In the genomic region with DNA sequence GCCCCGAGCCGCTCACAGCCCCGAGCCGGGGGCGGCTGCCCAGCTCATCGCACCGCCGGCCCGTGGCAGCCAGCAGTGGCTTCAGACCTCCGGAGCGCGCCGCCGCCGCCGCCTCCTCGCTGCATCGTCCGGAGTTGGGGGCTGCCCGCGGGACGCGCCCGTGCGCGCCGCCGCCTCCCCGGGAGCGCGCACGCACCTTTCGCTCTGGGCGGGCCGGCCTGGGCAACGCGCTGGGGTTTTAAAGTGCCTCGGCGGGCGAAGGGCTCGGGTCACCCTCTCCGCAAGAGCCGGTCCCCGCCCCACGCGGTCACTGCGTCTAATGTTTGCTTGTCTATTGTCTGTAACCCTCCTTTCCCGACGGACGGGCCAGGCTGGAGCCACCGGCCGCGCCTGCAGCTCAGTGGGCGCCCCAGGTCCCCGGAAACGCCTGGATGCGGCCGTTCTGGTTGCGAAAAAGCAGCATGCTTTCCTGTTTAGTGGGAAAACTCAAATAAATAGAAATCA, we compare ENCODE assay signal across 8 cellular contexts. TPM values are rescaled to one million over a fixed set of nuclear protein-coding genes. Genes with fewer than 3 reads are reported as not detected.
DNase-seq lines count a peak whose midpoint lies in the region; ATAC-seq and TF ChIP-seq lines count a peak whose summit lies in the region.

A gene (minus strand): TSS at position 143 of the 504 bp plus-strand sequence. CDS start 205 bp downstream, outside the sequence.

- 0% methylated on average over 44 to 59 of the region's 59 CpGs for WGBS in esophagus, 2 donors

- H3K4me3 ChIP-seq in OCI-LY7 (ENCODE audit: low read depth, low read length, poor library complexity, severe bottlenecking) (peak within 1 kb of the TSS; percentile 88), esophagus (ENCODE audit: low read depth in 1 of 2, low read length in 2 of 2) (peak within 1 kb of the TSS; percentile 67 to 79), muscle layer of colon (ENCODE audit: low read depth in 1 of 2, low read length in 2 of 2) (peak within 1 kb of the TSS; percentile 63 to 91)

- H3K36me3 ChIP-seq in OCI-LY7 (ENCODE audit: insufficient read depth, low read length) (no peaks in the 10 kb centered on the region; the same call in 1 of the 2 replicates), esophagus (ENCODE audit: control insufficient read depth in 2 of 2, insufficient read depth in 2 of 2, low read length in 1 of 2) (no peaks in the 10 kb centered on the region), muscle layer of colon (ENCODE audit: insufficient read depth, low read length) (no peaks in the 10 kb centered on the region)

- intact Hi-C loops in OCI-LY7 (cut with micrococcal nuclease; ENCODE audit: unreplicated experiment), result loop anchor here (2.0 kb wide), 1 partner anchor 236 kb away; a partner anchor contains a TSS

- H3K4me2 ChIP-seq in OCI-LY7 (ENCODE audit: low read length), result peak within 1 kb of the TSS; percentile 95

- H3K9me3 ChIP-seq in OCI-LY7 (ENCODE audit: low read length) (0 out of 2 replicates have a peak, but pooled peaks cover 7% of the 10 kb centered on the region), esophagus (ENCODE audit: control insufficient read depth in 2 of 2, insufficient read depth in 1 of 2, low read depth in 1 of 2, low read length in 1 of 2) (no peaks in the 10 kb centered on the region), muscle layer of colon (ENCODE audit: low read length) (no peaks in the 10 kb centered on the region)

- H3K4me1 ChIP-seq in OCI-LY7 (ENCODE audit: insufficient read depth, low read length, poor library complexity, severe bottlenecking) (peaks cover 10% of the 10 kb centered on the region), esophagus (ENCODE audit: control insufficient read depth in 2 of 2, insufficient read depth in 2 of 2, low read length in 1 of 2) (no peaks in the 10 kb centered on the region), muscle layer of colon (ENCODE audit: insufficient read depth, low read length) (peaks cover 36% of the 10 kb centered on the region)

- H4K20me1 ChIP-seq in OCI-LY7 (ENCODE audit: insufficient read depth, low read length), result peaks cover 7% of the 10 kb centered on the region; the same call in 1 of the 2 replicates

- peak within 1 kb of the TSS; percentile 62 for H3K9ac ChIP-seq in muscle layer of colon (ENCODE audit: low read length)

- H3K27ac ChIP-seq in OCI-LY7 (ENCODE audit: low read depth, low read length, poor library complexity, severe bottlenecking) (peak within 1 kb of the TSS; percentile 29), esophagus (ENCODE audit: low read depth in 2 of 2, low read length in 1 of 2) (peak within 1 kb of the TSS; percentile 84 to 92), muscle layer of colon (ENCODE audit: low read depth, low read length) (peak within 1 kb of the TSS; percentile 84)

- peaks cover 76% of the 10 kb centered on the region for H3K4me1 Mint-ChIP-seq in activated T-cell treated with anti-CD3 and anti-CD28 coated beads, Interleukin-2, amount 50 U/mL, for 24 hours (ENCODE audit: low read depth)

- peak; percentile 69 for ATAC-seq in GM21526 (IDR thresholded peaks at IDR 0.05; ENCODE audit: low FRiP score, unreplicated experiment)

- H3K27ac Mint-ChIP-seq in activated T-cell treated with anti-CD3 and anti-CD28 coated beads, Interleukin-2, amount 50 U/mL, for 24 hours, result peak within 1 kb of the TSS; percentile 94

- peak within 1 kb of the TSS; percentile 89 for H3K4me3 Mint-ChIP-seq in activated T-cell treated with anti-CD3 and anti-CD28 coated beads, Interleukin-2, amount 50 U/mL, for 24 hours

- H3K27me3 ChIP-seq in esophagus (ENCODE audit: control insufficient read depth in 1 of 2, insufficient read depth in 2 of 2, low read length in 2 of 2), result no peaks in the 10 kb centered on the region
- no peaks in the 10 kb centered on the region for H3K27me3 ChIP-seq in muscle layer of colon (ENCODE audit: control insufficient read depth in 1 of 2, insufficient read depth in 2 of 2, low read length in 2 of 2)

- POLR2A ChIA-PET in OCI-LY7 (lab: Charles Lee), result interaction anchor here (0.9 kb wide), 1 partner anchor 44 kb away, joined by 4 read pairs; no protein-coding TSS in a partner anchor

- no peak for TF ChIP-seq CTCF in OCI-LY7 (conservative IDR thresholded peaks at IDR 0.05; ENCODE audit: low read length)

- no TSS peak for BruUV-seq in OCI-LY7 (replicated peaks; lab: Mats Ljungman, UMichigan)

- DNase-seq in DMS 273 (lab: John Stamatoyannopoulos, UW; ENCODE audit: unreplicated experiment) (peak; percentile 94), HuH-7.5 (ENCODE audit: low spot score) (peak; percentile 92), OCI-LY7 (ENCODE audit: low spot score) (peak; percentile 86)
- DNase-seq in activated T-cell treated with anti-CD3 and anti-CD28 coated beads, Interleukin-2, amount 50 U/mL, for 24 hours, result peak; percentile 87
- peak; percentile 52 to 56 for DNase-seq in stimulated activated CD8-positive, alpha-beta memory T cell treated with anti-CD3 and anti-CD28 coated beads, Interleukin-7, amount 100 ng/mL, for 1 hour (ENCODE audit: low read depth in 2 of 2)

- H3K79me2 ChIP-seq in OCI-LY7 (ENCODE audit: insufficient read depth, low read depth, low read length), result no peaks in the 10 kb centered on the region; the same call in 1 of the 2 replicates

- no peaks in the 10 kb centered on the region for H3K9me2 ChIP-seq in OCI-LY7 (ENCODE audit: insufficient read depth, low read length)

- no peaks in the 10 kb centered on the region for H3K9me3 Mint-ChIP-seq in activated T-cell treated with anti-CD3 and anti-CD28 coated beads, Interleukin-2, amount 50 U/mL, for 24 hours

- peaks cover 7% of the 10 kb centered on the region for H3K27me3 Mint-ChIP-seq in activated T-cell treated with anti-CD3 and anti-CD28 coated beads, Interleukin-2, amount 50 U/mL, for 24 hours

- H2AFZ ChIP-seq in OCI-LY7 (ENCODE audit: low read length), result peak within 1 kb of the TSS; percentile 95

- CTCF ChIA-PET in OCI-LY7 (lab: Charles Lee; ENCODE audit: unreplicated experiment), result no interaction called here

- H3K36me3 Mint-ChIP-seq in activated T-cell treated with anti-CD3 and anti-CD28 coated beads, Interleukin-2, amount 50 U/mL, for 24 hours (ENCODE audit: low read depth), result peaks cover 23% of the 10 kb centered on the region

RNA-seq across cellular contexts. Expression of the gene that starts here (rescaled TPM):
- 24.8 and 25.0 TPM in 2 replicates for total RNA-seq in OCI-LY7 (2014; rRNA removed; shearing (Covaris generic))
- 22.5 and 25.5 TPM in 2 replicates for total RNA-seq in OCI-LY7 (2022)
- polyA plus RNA-seq in esophagus, result 10 to 100 TPM; 24.7 to 25.4 TPM

Comparison
In these comparisons a context has a peak if more than half of its experiments do, and no peak if none do; other contexts are left out.
1. Peak in every context shown above with its lines: DNase-seq, ATAC-seq, H3K4me3 ChIP-seq and H3K27ac ChIP-seq.
2. H3K27ac ChIP-seq: peak in every context shown above with its lines; median percentile 88 in esophagus; 84 in muscle layer of colon; 29 in OCI-LY7.